ENCODE assay signal across 17 cellular contexts in the genomic region with DNA sequence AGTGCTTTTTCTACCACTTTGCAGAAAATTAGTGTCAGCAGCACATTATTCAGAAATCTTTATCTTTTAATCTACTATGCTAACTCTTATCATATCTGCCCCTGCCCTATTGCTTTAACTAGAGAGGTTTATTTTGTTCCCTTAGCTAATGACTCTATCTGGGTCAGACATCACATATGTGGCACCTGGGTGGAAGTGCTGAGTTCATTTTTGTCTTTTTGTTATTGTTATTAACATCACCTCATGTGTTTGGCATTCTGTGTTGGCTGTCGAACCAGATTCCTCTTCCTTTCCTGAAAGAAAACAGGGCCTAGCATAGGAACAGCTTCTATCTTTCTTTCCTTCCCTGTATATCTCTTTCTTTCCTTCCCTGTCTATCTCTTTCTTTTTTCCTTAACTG.
A peak's percentile ranks its signal among the peaks of the same experiment; 100 is the strongest.
DNase-seq lines count a peak whose midpoint lies in the region; ATAC-seq, FAIRE-seq and TF ChIP-seq lines count a peak whose summit lies in the region.
"Had no signal": no experiment of that assay in that cellular context is flagged by ENCODE, and none has a peak within 500 bp of the region (broad histone marks: within the 10 kb centered on the region; RNA-seq: fewer than 3 reads in every experiment).

No MANE protein-coding gene starts in this region.

- H3K27me3 Mint-ChIP-seq in astrocyte (ENCODE audit: low read depth, unreplicated experiment): no peaks in the 10 kb centered on the region
- no peaks in the 10 kb centered on the region for H3K27me3 Mint-ChIP-seq in activated T-cell treated with anti-CD3 and anti-CD28 coated beads, Interleukin-2, amount 50 U/mL, for 72 hours (ENCODE audit: low read depth)
- H3K27me3 Mint-ChIP-seq in activated T-cell treated with anti-CD3 and anti-CD28 coated beads, Interleukin-2, amount 50 U/mL, for 24 hours: no peaks in the 10 kb centered on the region

- peaks cover 8% of the 10 kb centered on the region for H3K36me3 Mint-ChIP-seq in astrocyte (ENCODE audit: low read depth, unreplicated experiment)
- no peaks in the 10 kb centered on the region for H3K36me3 Mint-ChIP-seq in activated T-cell treated with anti-CD3 and anti-CD28 coated beads, Interleukin-2, amount 50 U/mL, for 72 hours (ENCODE audit: insufficient read depth in 2 of 2)
- H3K36me3 Mint-ChIP-seq in activated T-cell treated with anti-CD3 and anti-CD28 coated beads, Interleukin-2, amount 50 U/mL, for 24 hours (ENCODE audit: low read depth): no peaks in the 10 kb centered on the region
- H3K36me3 Mint-ChIP-seq: neural progenitor cell had no signal

- peaks cover 16% of the 10 kb centered on the region for H4K20me1 ChIP-seq in astrocyte (ENCODE audit: insufficient read depth, low read length)

- DNase-seq in GM04503 (ENCODE audit: low read depth) (peak; percentile 18), astrocyte (ENCODE audit: low read depth) (peak; percentile 39), glomerular visceral epithelial cell (ENCODE audit: extremely low spot score) (peak; percentile 26), pulmonary artery endothelial cell (ENCODE audit: low read depth, low spot score) (peak; percentile 7), GOT3 (lab: John Stamatoyannopoulos, UW) (no peak), NCI-H2081 (lab: John Stamatoyannopoulos, UW) (no peak)
- no peak for DNase-seq in activated T-cell treated with anti-CD3 and anti-CD28 coated beads, Interleukin-2, amount 50 U/mL, for 72 hours
- no peak for DNase-seq in activated T-cell treated with anti-CD3 and anti-CD28 coated beads, Interleukin-2, amount 50 U/mL, for 24 hours
- DNase-seq: activated CD8-positive, alpha-beta T cell treated with anti-CD3 and anti-CD28 coated beads, Interleukin-2, amount 10 ng/mL, durations not matched to agents 7 days and 5 days; dorsolateral prefrontal cortex; foreskin melanocyte; NCI-H1092 treated with DMSO at 0.1 percent for 48 hours; substantia nigra; WERI-Rb-1 had no signal

- ATAC-seq in activated T-cell treated with anti-CD3 and anti-CD28 coated beads, Interleukin-2, amount 50 U/mL, for 72 hours (replicated peaks in 1 of 2): no peak
- ATAC-seq: activated CD8-positive, alpha-beta T cell treated with anti-CD3 and anti-CD28 coated beads, Interleukin-2, amount 10 ng/mL, durations not matched to agents 7 days and 5 days had no signal

- no peak for TF ChIP-seq CTCF in astrocyte (IDR thresholded peaks at IDR 0.05; ENCODE audit: insufficient read depth, low read depth, low read length)

- H3K36me3 ChIP-seq in astrocyte (ENCODE audit: insufficient read depth, low read length): no peaks in the 10 kb centered on the region
- H3K36me3 ChIP-seq: neural progenitor cell, WERI-Rb-1 had no signal

- H3K4me1 ChIP-seq in astrocyte (ENCODE audit: insufficient read depth, low read length): peaks cover 11% of the 10 kb centered on the region
- H3K4me1 ChIP-seq: neural progenitor cell had no signal

- H3K4me1 Mint-ChIP-seq in astrocyte (ENCODE audit: low read depth, unreplicated experiment): peaks cover 46% of the 10 kb centered on the region
- H3K4me1 Mint-ChIP-seq in activated T-cell treated with anti-CD3 and anti-CD28 coated beads, Interleukin-2, amount 50 U/mL, for 72 hours (ENCODE audit: low read depth): peaks cover 5% of the 10 kb centered on the region
- peaks cover 5% of the 10 kb centered on the region for H3K4me1 Mint-ChIP-seq in activated T-cell treated with anti-CD3 and anti-CD28 coated beads, Interleukin-2, amount 50 U/mL, for 24 hours (ENCODE audit: low read depth)

- peak overlapping the region; percentile 2 for H3K9ac ChIP-seq in astrocyte (ENCODE audit: low read length)
- H3K9ac ChIP-seq: KMS-11, neural progenitor cell had no signal

- peaks cover 3% of the 10 kb centered on the region for H3K9me3 Mint-ChIP-seq in astrocyte (ENCODE audit: unreplicated experiment)
- H3K9me3 Mint-ChIP-seq in activated T-cell treated with anti-CD3 and anti-CD28 coated beads, Interleukin-2, amount 50 U/mL, for 72 hours: peaks cover 0 to 6% of the 10 kb centered on the region in 2 donors
- H3K9me3 Mint-ChIP-seq in activated T-cell treated with anti-CD3 and anti-CD28 coated beads, Interleukin-2, amount 50 U/mL, for 24 hours: no peaks in the 10 kb centered on the region

- no peak overlapping the region for H2AFZ ChIP-seq in astrocyte (ENCODE audit: low read depth, low read length)
- H2AFZ ChIP-seq: neural progenitor cell had no signal

- no peak for FAIRE-seq in astrocyte (lab: Jason Lieb, UNC)
- FAIRE-seq: GM12892 had no signal

- peak overlapping the region; percentile 3 for H3K4me2 ChIP-seq in astrocyte (ENCODE audit: low read length)
- H3K4me2 ChIP-seq: KMS-11, neural progenitor cell had no signal

- peak overlapping the region; percentile 6 for H3K27ac ChIP-seq in astrocyte (ENCODE audit: low read depth, low read length)
- H3K27ac ChIP-seq: dorsolateral prefrontal cortex, KMS-11, neural progenitor cell, WERI-Rb-1 had no signal

- H3K4me3 Mint-ChIP-seq in astrocyte (ENCODE audit: unreplicated experiment): no peak overlapping the region
- no peak overlapping the region for H3K4me3 Mint-ChIP-seq in activated T-cell treated with anti-CD3 and anti-CD28 coated beads, Interleukin-2, amount 50 U/mL, for 72 hours
- no peak overlapping the region for H3K4me3 Mint-ChIP-seq in activated T-cell treated with anti-CD3 and anti-CD28 coated beads, Interleukin-2, amount 50 U/mL, for 24 hours
- H3K4me3 Mint-ChIP-seq: activated CD8-positive, alpha-beta T cell treated with anti-CD3 and anti-CD28 coated beads, Interleukin-2, amount 10 ng/mL, durations not matched to agents 7 days and 5 days; neural progenitor cell had no signal

- no peaks in the 10 kb centered on the region for H3K27me3 ChIP-seq in astrocyte (ENCODE audit: insufficient read depth, low read length)
- H3K27me3 ChIP-seq: dorsolateral prefrontal cortex, neural progenitor cell had no signal

- no peak overlapping the region for H3K27ac Mint-ChIP-seq in astrocyte (ENCODE audit: unreplicated experiment)
- no peak overlapping the region for H3K27ac Mint-ChIP-seq in activated T-cell treated with anti-CD3 and anti-CD28 coated beads, Interleukin-2, amount 50 U/mL, for 72 hours
- H3K27ac Mint-ChIP-seq in activated T-cell treated with anti-CD3 and anti-CD28 coated beads, Interleukin-2, amount 50 U/mL, for 24 hours: no peak overlapping the region
- H3K27ac Mint-ChIP-seq: activated CD8-positive, alpha-beta T cell treated with anti-CD3 and anti-CD28 coated beads, Interleukin-2, amount 10 ng/mL, durations not matched to agents 7 days and 5 days; neural progenitor cell had no signal

- peaks cover 22% of the 10 kb centered on the region for H3K79me2 ChIP-seq in astrocyte (ENCODE audit: insufficient read depth, low read length)

- no peak overlapping the region for H3K4me3 ChIP-seq in astrocyte (ENCODE audit: insufficient read depth, low read depth, low read length)
- H3K4me3 ChIP-seq: dorsolateral prefrontal cortex, neural progenitor cell had no signal

- H3K9me3 ChIP-seq in astrocyte (ENCODE audit: insufficient read depth, low read depth, low read length): no peaks in the 10 kb centered on the region

Comparison
In these comparisons a context has a peak if more than half of its experiments do, and no peak if none do; other contexts are left out.
1. DNase-seq: peak in GM04503 (single experiment), astrocyte (single experiment), glomerular visceral epithelial cell (single experiment) and pulmonary artery endothelial cell (single experiment); none in GOT3 (single experiment), NCI-H2081 (0 of 2), activated T-cell treated with anti-CD3 and anti-CD28 coated beads, Interleukin-2, amount 50 U/mL, for 72 hours (0 of 2) and activated T-cell treated with anti-CD3 and anti-CD28 coated beads, Interleukin-2, amount 50 U/mL, for 24 hours (single experiment).